12 cellular contexts compared by ENCODE assay signal in the genomic region with DNA sequence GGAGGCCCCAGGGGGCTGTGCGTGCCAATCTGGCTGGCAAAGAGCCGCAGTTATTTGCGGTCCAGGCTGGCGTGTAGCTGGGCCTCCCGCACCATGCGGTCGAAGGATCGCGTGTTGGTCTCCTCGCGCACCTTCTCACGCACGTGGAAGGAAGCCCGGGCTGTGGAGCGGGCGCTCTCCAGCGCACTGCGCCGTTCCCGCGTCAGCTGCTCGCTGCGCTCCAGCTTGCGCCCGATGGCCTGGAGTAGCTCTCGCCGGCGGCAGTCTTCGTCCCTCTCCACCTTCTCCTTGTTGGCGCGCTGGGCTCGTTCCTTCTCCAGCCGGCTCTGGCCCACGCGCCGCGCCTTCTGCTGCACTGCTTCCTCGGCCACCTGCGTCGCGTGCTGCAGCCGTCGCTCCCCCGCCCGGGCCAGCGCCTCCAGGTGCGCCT. TPM values are rescaled to one million over a fixed set of nuclear protein-coding genes. Genes with fewer than 3 reads are reported as not detected.
A peak's percentile ranks its signal among the peaks of the same experiment; 100 is the strongest.
DNase-seq lines count a peak whose midpoint lies in the region; ATAC-seq and TF ChIP-seq lines count a peak whose summit lies in the region.
"Had no signal": no experiment of that assay in that cellular context is flagged by ENCODE, and none has a peak within 500 bp of the region (broad histone marks: within the 10 kb centered on the region; RNA-seq: fewer than 3 reads in every experiment).

No MANE protein-coding gene starts in this region.

- H3K9me3 ChIP-seq in HUES64 (ENCODE audit: insufficient read depth, low read depth, low read length) (peaks cover 7% of the 10 kb centered on the region; the same call in 1 of the 2 replicates), heart right ventricle (no peaks in the 10 kb centered on the region)

- H3K4me1 ChIP-seq in HUES64 (ENCODE audit: insufficient read depth, low read length) = 0 out of 2 replicates have a peak, but pooled peaks cover 3% of the 10 kb centered on the region
- peaks cover 12 to 38% (median 33%) of the 10 kb centered on the region in 9 donors for H3K4me1 ChIP-seq in heart right ventricle
- H3K4me1 ChIP-seq in rectal smooth muscle tissue (ENCODE audit: control insufficient read depth, insufficient read depth, low read length) = peaks cover 6% of the 10 kb centered on the region

- H3K27me3 ChIP-seq in HUES64 (ENCODE audit: insufficient read depth, low read length) = peaks cover 90% of the 10 kb centered on the region
- H3K27me3 ChIP-seq in heart right ventricle = peaks cover 33 to 100% (median 98%) of the 10 kb centered on the region in 7 donors
- H3K27me3 ChIP-seq in rectal smooth muscle tissue (ENCODE audit: control insufficient read depth, insufficient read depth, low read length) = peaks cover 41% of the 10 kb centered on the region

- H3K9ac ChIP-seq in HUES64 (ENCODE audit: low read depth, low read length) (peak overlapping the region; percentile 35; the same call in 1 of the 2 replicates), rectal smooth muscle tissue (ENCODE audit: low read length) (no peak overlapping the region)

- POLR2A ChIA-PET in AG04449 (lab: Yijun Ruan, JAX) = interaction anchor here (0.7 kb wide), 1 partner anchor 192 kb away, joined by 4 read pairs; no protein-coding TSS in a partner anchor

- H3K4me3 ChIP-seq in AG04449 (ENCODE audit: low read depth, low read length) (peak overlapping the region; percentile 41), HUES64 (ENCODE audit: low read length) (peak overlapping the region; percentile 37), heart right ventricle (peak overlapping the region; percentile 7 to 61 (median 42)), rectal smooth muscle tissue (ENCODE audit: low read length) (peak overlapping the region; percentile 61)

- CTCF ChIA-PET in AG04449 (lab: Yijun Ruan, JAX) = interaction anchor here (0.9 to 7.9 kb wide), 13 partner anchors 8 to 329 kb away, joined by 3 to 55 read pairs (median 5); no protein-coding TSS in a partner anchor

- ATAC-seq in heart right ventricle (peak in 1 of 8 donors; percentile 4), HG03039 (IDR thresholded peaks at IDR 0.05; ENCODE audit: unreplicated experiment) (no peak), HG03175 (IDR thresholded peaks at IDR 0.05; ENCODE audit: unreplicated experiment) (no peak), GM18520 (IDR thresholded peaks at IDR 0.05; ENCODE audit: unreplicated experiment) (no peak)

- intact Hi-C loops in heart right ventricle (cut with DNase I) = loop anchor here in 3 of 10 donors (5.0 kb wide), 2 partner anchors 39 to 329 kb away; no protein-coding TSS in a partner anchor

- H3K27ac ChIP-seq in HUES64 (ENCODE audit: low read depth, low read length) = no peak overlapping the region
- H3K27ac ChIP-seq in heart right ventricle = no peak overlapping the region
- H3K27ac ChIP-seq in rectal smooth muscle tissue (ENCODE audit: low read depth, low read length) = no peak overlapping the region

- no peaks in the 10 kb centered on the region for H3K36me3 ChIP-seq in HUES64 (ENCODE audit: insufficient read depth, low read length)
- H3K36me3 ChIP-seq in heart right ventricle = no peaks in the 10 kb centered on the region
- H3K36me3 ChIP-seq in rectal smooth muscle tissue (ENCODE audit: control insufficient read depth, insufficient read depth, low read length) = no peaks in the 10 kb centered on the region

- DNase-seq in AG04449 (ENCODE audit: low read depth, low spot score) (no peak), heart right ventricle (no peak)
- no peak for DNase-seq in central memory CD4-positive, alpha-beta T cell
- DNase-seq: CD8-positive, alpha-beta memory T cell; NCI-H1417 treated with DMSO at 0.1 percent for 48 hours; T-helper 9 cell had no signal

- TF ChIP-seq CTCF in AG04449 (IDR thresholded peaks at IDR 0.05; ENCODE audit: insufficient read depth, low read length, missing control alignments) = no peak
- TF ChIP-seq CTCF in heart right ventricle (IDR thresholded peaks at IDR 0.05) = no peak

- WGBS in HUES64 = 55% methylated on average over 47 of the region's 47 CpGs
- WGBS in heart right ventricle, 2 donors = 16 to 17% methylated on average over 47 of the region's 47 CpGs

RNA-seq across cellular contexts. Expression of a gene that starts 3.2 kb away (rescaled TPM):
- polyA plus RNA-seq in HUES64 (2013, experiment 1 of 2) = 0.95 TPM
- 1.0 TPM for polyA plus RNA-seq in HUES64 (2013, experiment 2 of 2)
- total RNA-seq in heart right ventricle = not detected
- under 1 TPM in 1 of 2 donors, not detected in 1; 0.03 TPM for polyA plus RNA-seq in heart right ventricle
- total RNA-seq: activated T-cell treated with anti-CD3 and anti-CD28 coated beads, Interleukin-2, amount 50 U/mL, for 72 hours; CD8-positive, alpha-beta memory T cell had no signal
- polyA plus RNA-seq: CD8-positive, alpha-beta memory T cell had no signal

RNA-seq across cellular contexts. Expression of a gene that starts 39.9 kb away (rescaled TPM):
- 3.4 TPM for polyA plus RNA-seq in HUES64 (2013, experiment 1 of 2)
- 3.4 TPM for polyA plus RNA-seq in HUES64 (2013, experiment 2 of 2)
- 10 to 100 TPM; 18.0 to 46.3 (median 25.5) TPM for total RNA-seq in heart right ventricle
- polyA plus RNA-seq in heart right ventricle = 1 to 10 TPM; 5.9 to 8.4 TPM
